Comparison of ENCODE assay signal across 1 cellular context in genomic region chr5:159330131-159330530, GRCh38.
TF ChIP-seq lines count a peak whose summit lies in the region.

TSS of gene IL12B (minus strand) at chr5:159330487. CDS start at chr5:159326782, 3,705 bp downstream.

TF ChIP-seq in HepG2, 621 proteins besides CTCF, POLR2A, EP300 and RAD21 (continued from another document):
- TF ChIP-seq RNF219 (CRISPR knock-in tag; IDR thresholded peaks at IDR 0.05) (no peak), ZNF777 (CRISPR knock-in tag; IDR thresholded peaks at IDR 0.05) (no peak), ZNF761 (CRISPR knock-in tag; conservative IDR thresholded peaks at IDR 0.05) (no peak), ZKSCAN5 (CRISPR knock-in tag; IDR thresholded peaks at IDR 0.05) (no peak), ZNF740 (CRISPR knock-in tag; IDR thresholded peaks at IDR 0.05) (no peak), ZNF562 (CRISPR knock-in tag; IDR thresholded peaks at IDR 0.05; ENCODE audit: borderline replicate concordance) (no peak)
